ENCODE assay signal across 9 cellular contexts in genomic region chr16:71927383-71927782, GRCh38. TPM values are rescaled to one million over a fixed set of nuclear protein-coding genes. Genes with fewer than 3 reads are reported as not detected.
A peak's percentile ranks its signal among the peaks of the same experiment; 100 is the strongest.
DNase-seq lines count a peak whose midpoint lies in the region; ATAC-seq and TF ChIP-seq lines count a peak whose summit lies in the region.
"Had no signal": no experiment of that assay in that cellular context is flagged by ENCODE, and none has a peak within 500 bp of the region (broad histone marks: within the 10 kb centered on the region; RNA-seq: fewer than 3 reads in every experiment).

No MANE protein-coding gene starts in this region.

- H3K4me1 ChIP-seq in tibial nerve: peaks cover 0 to 46% (median 0%) of the 10 kb centered on the region in 4 donors

- H3K4me3 Mint-ChIP-seq in activated CD4-positive, alpha-beta T cell treated with anti-CD3 and anti-CD28 coated beads for 36 hours: no peak overlapping the region

- TF ChIP-seq POLR2A in tibial nerve (IDR thresholded peaks at IDR 0.05): no peak

- peak in 1 of 2 donors; percentile 32 for TF ChIP-seq EP300 in tibial nerve (IDR thresholded peaks at IDR 0.05)

- peaks cover 9% of the 10 kb centered on the region for H3K4me1 Mint-ChIP-seq in activated CD4-positive, alpha-beta T cell treated with anti-CD3 and anti-CD28 coated beads for 36 hours

- no peaks in the 10 kb centered on the region for H3K27me3 ChIP-seq in kidney epithelial cell (ENCODE audit: control insufficient read depth, insufficient read depth, low read length)
- no peaks in the 10 kb centered on the region for H3K27me3 ChIP-seq in tibial nerve
- H3K27me3 ChIP-seq: BLaER1 treated with 17β-estradiol and CSF1 and Interleukin-3, amounts not matched to agents 10 nM and 100 nM had no signal

- no peak for DNase-seq in activated CD4-positive, alpha-beta T cell treated with anti-CD3 and anti-CD28 coated beads for 36 hours
- DNase-seq in activated CD4-positive, alpha-beta T cell treated with anti-CD3 and anti-CD28 coated beads, Interleukin-2, amount 50 U/mL, for 4 hours: no peak
- peak; percentile 57 for DNase-seq in amniotic stem cell (lab: John Stamatoyannopoulos, UW)
- DNase-seq in kidney epithelial cell (ENCODE audit: low read depth): peak; percentile 67
- peak in 1 of 2 donors; percentile 40 for DNase-seq in tibial nerve (ENCODE audit: low spot score in 2 of 2)
- DNase-seq in activated CD4-positive, alpha-beta T cell treated with anti-CD3 and anti-CD28 coated beads, Interleukin-2, amount 50 U/mL, for 48 hours: no peak

- no peaks in the 10 kb centered on the region for H3K9me3 ChIP-seq in tibial nerve
- H3K9me3 ChIP-seq: BLaER1 treated with 17β-estradiol and CSF1 and Interleukin-3, amounts not matched to agents 10 nM and 100 nM had no signal

- H3K27ac Mint-ChIP-seq in activated CD4-positive, alpha-beta T cell treated with anti-CD3 and anti-CD28 coated beads for 36 hours: peak overlapping the region; percentile 11

- intact Hi-C loops in activated CD4-positive, alpha-beta T cell treated with anti-CD3 and anti-CD28 coated beads for 36 hours (cut with DNase I, micrococcal nuclease): no loop called here

- WGBS in tibial nerve, 2 donors: 35 to 38% methylated on average over 3 of the region's 3 CpGs

- CTCF ChIA-PET in activated CD4-positive, alpha-beta T cell treated with anti-CD3 and anti-CD28 coated beads for 36 hours (lab: Charles Lee): interaction anchor here (0.6 kb wide), 1 partner anchor 33 kb away, joined by 3 read pairs; no protein-coding TSS in a partner anchor

- H3K27ac ChIP-seq in tibial nerve: peak overlapping the region in 3 of 4 donors; percentile 19 to 50 (median 37)
- H3K27ac ChIP-seq: BLaER1 treated with 17β-estradiol and CSF1 and Interleukin-3, amounts not matched to agents 10 nM and 100 nM had no signal

- TF ChIP-seq CTCF in kidney epithelial cell (IDR thresholded peaks at IDR 0.05; ENCODE audit: insufficient read depth, low read length, poor library complexity, severe bottlenecking) (no peak), tibial nerve (IDR thresholded peaks at IDR 0.05) (no peak)

- POLR2A ChIA-PET in activated CD4-positive, alpha-beta T cell treated with anti-CD3 and anti-CD28 coated beads for 36 hours (lab: Charles Lee): interaction anchor here (0.6 kb wide), 2 partner anchors 11 to 26 kb away, joined by 6 read pairs; no protein-coding TSS in a partner anchor

- H3K9me3 Mint-ChIP-seq in activated CD4-positive, alpha-beta T cell treated with anti-CD3 and anti-CD28 coated beads for 36 hours (ENCODE audit: low read depth): no peaks in the 10 kb centered on the region

- no peaks in the 10 kb centered on the region for H3K27me3 Mint-ChIP-seq in activated CD4-positive, alpha-beta T cell treated with anti-CD3 and anti-CD28 coated beads for 36 hours

- H3K36me3 ChIP-seq in kidney epithelial cell (ENCODE audit: control insufficient read depth, insufficient read depth, low read length) (peaks cover 3% of the 10 kb centered on the region), tibial nerve (peaks cover 0 to 78% (median 29%) of the 10 kb centered on the region in 3 donors)

- peaks cover 49% of the 10 kb centered on the region for H3K36me3 Mint-ChIP-seq in activated CD4-positive, alpha-beta T cell treated with anti-CD3 and anti-CD28 coated beads for 36 hours (ENCODE audit: low read depth)

- ATAC-seq in activated CD4-positive, alpha-beta T cell treated with anti-CD3 and anti-CD28 coated beads for 36 hours: peak; percentile 26
- ATAC-seq in GM18511 (IDR thresholded peaks at IDR 0.05; ENCODE audit: unreplicated experiment) (no peak), HG02840 (IDR thresholded peaks at IDR 0.05; ENCODE audit: low FRiP score, unreplicated experiment) (no peak)

- no peak overlapping the region for H3K4me3 ChIP-seq in kidney epithelial cell (ENCODE audit: low read depth, low read length)
- H3K4me3 ChIP-seq in tibial nerve: no peak overlapping the region
- H3K4me3 ChIP-seq: BLaER1 treated with 17β-estradiol and CSF1 and Interleukin-3, amounts not matched to agents 10 nM and 100 nM had no signal

RNA-seq across cellular contexts. Expression of gene IST1, which starts 32.1 kb away (rescaled TPM):
- total RNA-seq in activated CD4-positive, alpha-beta T cell treated with anti-CD3 and anti-CD28 coated beads for 36 hours: 100 to 1,000 TPM; 170 to 179 TPM
- total RNA-seq in kidney epithelial cell (222 and 224 TPM in 2 replicates), tibial nerve (100 to 1,000 TPM; 169 to 244 (median 204) TPM)

RNA-seq across cellular contexts. Expression of gene ZNF821, which starts 43.4 kb away (rescaled TPM):
- 1 to 10 TPM; 6.0 to 7.7 TPM for total RNA-seq in activated CD4-positive, alpha-beta T cell treated with anti-CD3 and anti-CD28 coated beads for 36 hours
- 10.3 and 13.7 TPM in 2 replicates for total RNA-seq in kidney epithelial cell
- 10 to 100 TPM in 1 of 4 donors, 1 to 10 TPM in 3; 3.5 to 18.9 (median 4.3) TPM for total RNA-seq in tibial nerve

Comparison
In these comparisons a context has a peak if more than half of its experiments do, and no peak if none do; other contexts are left out.
1. DNase-seq: peak in amniotic stem cell (single experiment) and kidney epithelial cell (single experiment); none in activated CD4-positive, alpha-beta T cell treated with anti-CD3 and anti-CD28 coated beads for 36 hours (single experiment), activated CD4-positive, alpha-beta T cell treated with anti-CD3 and anti-CD28 coated beads, Interleukin-2, amount 50 U/mL, for 4 hours (0 of 2) and activated CD4-positive, alpha-beta T cell treated with anti-CD3 and anti-CD28 coated beads, Interleukin-2, amount 50 U/mL, for 48 hours (0 of 2).